ENCODE assay signal across 8 cellular contexts in the genomic region with DNA sequence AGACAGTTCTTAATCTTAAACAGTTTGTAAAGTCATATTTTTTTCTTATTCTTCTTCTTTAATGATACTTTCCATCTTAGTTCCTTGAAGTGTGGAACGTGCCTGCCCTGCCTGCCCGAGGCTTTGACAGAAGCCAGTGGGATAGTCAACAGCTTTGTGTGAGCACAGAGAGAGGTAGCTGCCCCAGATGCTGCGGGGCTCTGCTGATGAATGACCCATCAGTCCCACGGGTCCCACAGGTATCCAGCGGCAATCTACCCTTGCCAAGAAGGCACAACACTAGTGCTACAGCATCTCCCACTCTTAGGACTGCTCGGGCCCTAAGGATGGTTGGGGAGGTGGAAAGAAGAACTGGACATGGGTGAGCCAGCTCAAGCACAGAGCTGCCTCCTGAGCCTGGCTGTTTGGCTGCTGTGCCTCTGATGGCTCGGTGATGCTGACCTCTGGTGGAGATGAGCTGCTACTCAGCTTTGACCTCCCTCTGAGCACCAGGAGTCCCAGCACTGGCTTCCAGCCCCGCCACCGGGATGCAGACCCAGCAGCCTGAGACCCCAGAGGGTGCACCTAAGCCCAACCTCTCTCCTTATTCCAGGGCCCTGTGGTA. TPM values are rescaled to one million over a fixed set of nuclear protein-coding genes. Genes with fewer than 3 reads are reported as not detected.
DNase-seq lines count a peak whose midpoint lies in the region; ATAC-seq and TF ChIP-seq lines count a peak whose summit lies in the region.

No MANE protein-coding gene starts in this region.

- H2AFZ ChIP-seq in osteoblast (ENCODE audit: low read length): peak overlapping the region; percentile 45

- H3K79me2 ChIP-seq in osteoblast (ENCODE audit: insufficient read depth, low read length): no peaks in the 10 kb centered on the region

- H3K27me3 ChIP-seq in WERI-Rb-1 (ENCODE audit: insufficient read depth, low read depth, severe bottlenecking) (peaks cover 36% of the 10 kb centered on the region), osteoblast (ENCODE audit: insufficient read depth, low read length) (peaks cover 8% of the 10 kb centered on the region)

- H3K36me3 ChIP-seq in WERI-Rb-1 (no peaks in the 10 kb centered on the region), osteoblast (ENCODE audit: insufficient read depth, low read length) (no peaks in the 10 kb centered on the region)

- H4K20me1 ChIP-seq in osteoblast (ENCODE audit: insufficient read depth, low read length): no peaks in the 10 kb centered on the region

- H3K4me3 ChIP-seq in WERI-Rb-1 (ENCODE audit: low read depth, low read length) (no peak overlapping the region), foreskin fibroblast (ENCODE audit: low read depth in 1 of 2, low read length in 2 of 2) (no peak overlapping the region), osteoblast (ENCODE audit: insufficient read depth, low read length) (no peak overlapping the region)

- peak; percentile 56 for DNase-seq in activated CD8-positive, alpha-beta memory T cell treated with anti-CD3 and anti-CD28 coated beads, Interleukin-2, amount 50 U/mL, for 48 hours
- DNase-seq in activated CD8-positive, alpha-beta memory T cell treated with anti-CD3 and anti-CD28 coated beads for 24 hours: no peak
- DNase-seq in NCI-H146 treated with DMSO at 0.1 percent for 48 hours (lab: John Stamatoyannopoulos, UW; ENCODE audit: unreplicated experiment) (peak; percentile 11), WERI-Rb-1 (peak; percentile 83), foreskin fibroblast (peak; percentile 67 to 89), osteoblast (ENCODE audit: insufficient read length, low spot score, missing footprints) (peak; percentile 93), DMS79 treated with DMSO at 0.1 percent for 48 hours (lab: John Stamatoyannopoulos, UW) (no peak)

- H3K27ac ChIP-seq in WERI-Rb-1 (no peak overlapping the region), osteoblast (ENCODE audit: low read depth, low read length) (no peak overlapping the region)

- ATAC-seq in HG02571 (IDR thresholded peaks at IDR 0.05; ENCODE audit: unreplicated experiment): peak; percentile 49

- peak overlapping the region; percentile 35 for H3K4me2 ChIP-seq in osteoblast (ENCODE audit: insufficient read depth, low read length)

- no peaks in the 10 kb centered on the region for H3K9me3 ChIP-seq in WERI-Rb-1 (ENCODE audit: severe bottlenecking)
- no peaks in the 10 kb centered on the region for H3K9me3 ChIP-seq in osteoblast (ENCODE audit: low read depth, low read length)

- TF ChIP-seq CTCF in WERI-Rb-1 (IDR thresholded peaks at IDR 0.05; ENCODE audit: low read depth, low read length) (peak; percentile 97), foreskin fibroblast (IDR thresholded peaks at IDR 0.05; ENCODE audit: low read depth, low read length) (peak; percentile 84), osteoblast (IDR thresholded peaks at IDR 0.05; ENCODE audit: extremely low read depth, low read depth, low read length) (peak; percentile 74)

- peaks cover 9% of the 10 kb centered on the region for H3K4me1 ChIP-seq in osteoblast (ENCODE audit: insufficient read depth, low read length)

RNA-seq across cellular contexts. Expression of gene APLNR, which starts 11.8 kb away (rescaled TPM):
- not detected in 2 replicates for total RNA-seq in osteoblast

Comparison
In these comparisons a context has a peak if more than half of its experiments do, and no peak if none do; other contexts are left out.
1. DNase-seq: peak in activated CD8-positive, alpha-beta memory T cell treated with anti-CD3 and anti-CD28 coated beads, Interleukin-2, amount 50 U/mL, for 48 hours (single experiment), NCI-H146 treated with DMSO at 0.1 percent for 48 hours (single experiment), WERI-Rb-1 (single experiment), foreskin fibroblast (2 of 2) and osteoblast (single experiment); none in activated CD8-positive, alpha-beta memory T cell treated with anti-CD3 and anti-CD28 coated beads for 24 hours (single experiment) and DMS79 treated with DMSO at 0.1 percent for 48 hours (single experiment).
2. Peak in every context shown above with its lines, with median percentiles within 50 percentile points of each other: CTCF ChIP-seq.